In the genomic region with DNA sequence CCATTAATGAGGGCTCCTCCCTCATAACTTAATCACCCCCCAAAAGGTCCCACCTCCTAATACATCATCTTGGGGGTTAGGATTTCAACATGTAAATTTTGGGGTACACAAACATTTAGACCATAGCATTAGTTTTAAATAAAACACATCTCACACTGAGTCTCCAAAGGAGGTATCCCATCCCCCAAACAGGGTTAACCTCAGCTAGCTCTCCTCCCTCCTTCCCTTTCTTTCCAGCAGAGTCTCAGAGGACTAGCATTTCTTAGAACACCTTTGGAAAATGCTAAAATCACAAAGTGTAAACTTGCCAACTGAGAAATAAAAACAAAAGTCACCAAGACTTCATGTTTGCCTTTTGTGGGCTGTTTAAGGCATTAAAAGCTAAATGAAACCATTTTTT, we compare ENCODE assay signal across 1 cellular context.
TF ChIP-seq lines count a peak whose summit lies in the region.

No MANE protein-coding gene starts in this region.

TF ChIP-seq in H1, 55 proteins besides CTCF, POLR2A, EP300 and RAD21:
- peak; percentile 55 for TF ChIP-seq ASH2L (IDR thresholded peaks at IDR 0.05; ENCODE audit: low read length)
- TF ChIP-seq SP2 (IDR thresholded peaks at IDR 0.05; ENCODE audit: low read length) = no peak
- TF ChIP-seq SIRT6 (IDR thresholded peaks at IDR 0.05; ENCODE audit: low read length) = no peak
- TF ChIP-seq EZH2 (IDR thresholded peaks at IDR 0.05; ENCODE audit: low read depth, low read length, severe bottlenecking) = no peak
